25 cellular contexts compared by ENCODE assay signal in the genomic region with DNA sequence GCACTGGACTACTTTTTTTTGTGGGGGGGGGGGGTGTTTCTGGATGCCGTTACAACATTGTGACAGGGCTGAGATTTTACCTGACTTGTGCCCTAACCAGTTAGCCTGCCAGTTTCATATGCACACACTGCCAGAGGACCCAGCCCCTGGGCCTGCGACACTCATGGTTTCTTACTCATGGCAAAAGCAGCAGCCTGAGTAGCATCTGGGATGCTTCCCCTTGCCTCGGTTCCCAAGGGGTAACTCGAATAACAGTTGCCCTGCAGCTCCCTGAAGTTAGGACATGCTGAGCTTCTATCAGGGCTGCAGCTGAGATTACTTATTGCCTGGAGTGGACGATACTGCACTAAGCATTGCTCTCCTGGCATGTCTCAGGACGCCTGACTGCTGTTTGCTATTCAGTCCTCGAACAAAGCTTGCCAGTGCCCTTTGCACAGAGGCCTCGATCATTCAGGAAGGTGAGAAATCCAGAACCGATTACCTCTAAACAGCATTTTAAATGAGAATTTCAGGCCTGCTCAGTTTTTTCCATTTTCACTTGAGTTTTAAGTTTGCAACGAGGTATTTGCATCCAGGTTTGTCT. TPM values are rescaled to one million over a fixed set of nuclear protein-coding genes. Genes with fewer than 3 reads are reported as not detected.
DNase-seq lines count a peak whose midpoint lies in the region; ATAC-seq and TF ChIP-seq lines count a peak whose summit lies in the region.
"Had no signal": no experiment of that assay in that cellular context is flagged by ENCODE, and none has a peak within 500 bp of the region (broad histone marks: within the 10 kb centered on the region; RNA-seq: fewer than 3 reads in every experiment).

No MANE protein-coding gene starts in this region.

- H3K36me3 ChIP-seq in Panc1 (ENCODE audit: control insufficient read depth, insufficient read depth, low read length) (no peaks in the 10 kb centered on the region), neural progenitor cell (no peaks in the 10 kb centered on the region)
- H3K36me3 ChIP-seq: left lung, Peyer's patch had no signal

- no peaks in the 10 kb centered on the region for H3K79me2 ChIP-seq in neural progenitor cell (ENCODE audit: low read depth)

- peaks cover 11% of the 10 kb centered on the region for H3K4me1 Mint-ChIP-seq in neural progenitor cell
- H3K4me1 Mint-ChIP-seq: stimulated activated memory B cell treated with anti-CD40 and anti-IgM and Interleukin-4, amounts not matched to agents 10 μg/mL and 1 μg/mL and 100 μg/mL, for 72 hours had no signal

- H3K27me3 ChIP-seq in Panc1 (ENCODE audit: control insufficient read depth, insufficient read depth, low read length) (no peaks in the 10 kb centered on the region), neural progenitor cell (no peaks in the 10 kb centered on the region)
- H3K27me3 ChIP-seq: Peyer's patch had no signal

- no peak overlapping the region for H2AFZ ChIP-seq in neural progenitor cell (replicated peaks)

- POLR2A ChIA-PET in Panc1 (lab: Charles Lee): interaction anchor here (0.6 kb wide), 1 partner anchor 10 kb away, joined by 8 read pairs; no protein-coding TSS in a partner anchor

- H4K20me1 ChIP-seq in neural progenitor cell (ENCODE audit: low read depth): no peaks in the 10 kb centered on the region

- TF ChIP-seq CTCF in AG09309 (IDR thresholded peaks at IDR 0.05; ENCODE audit: control insufficient read depth, insufficient read depth, low read depth, low read length, missing control alignments) (no peak), Panc1 (IDR thresholded peaks at IDR 0.05) (no peak), fibroblast of mammary gland (conservative IDR thresholded peaks at IDR 0.05; ENCODE audit: control insufficient read depth, insufficient read depth, low read depth, low read length) (no peak), neural progenitor cell (IDR thresholded peaks at IDR 0.05) (no peak)

- no TSS peak for BruUV-seq in Panc1 (replicated peaks; lab: Mats Ljungman, UMichigan)

- ATAC-seq in Panc1: 0 out of 2 replicates have a peak, but pooled peaks have one; percentile 27
- ATAC-seq: left lung; stimulated activated memory B cell treated with anti-CD40 and anti-IgM and Interleukin-4, amounts not matched to agents 10 μg/mL and 1 μg/mL and 100 μg/mL, for 72 hours had no signal

- no peak overlapping the region for H3K9ac ChIP-seq in neural progenitor cell

- H3K9me3 Mint-ChIP-seq in neural progenitor cell: no peaks in the 10 kb centered on the region
- H3K9me3 Mint-ChIP-seq: activated naive CD4-positive, alpha-beta T cell treated with anti-CD3 and anti-CD28 coated beads, Interleukin-2, amount 50 U/mL, for 24 hours; stimulated activated memory B cell treated with anti-CD40 and anti-IgM and Interleukin-4, amounts not matched to agents 10 μg/mL and 1 μg/mL and 100 μg/mL, for 72 hours had no signal

- DNase-seq in AG09309 (ENCODE audit: low read depth) (peak; percentile 11), Panc1 (ENCODE audit: low read depth, low spot score) (no peak), fibroblast of mammary gland (ENCODE audit: low read depth) (peak; percentile 34), neural progenitor cell (ENCODE audit: low spot score) (peak; percentile 20), NCI-H2107 treated with DMSO at 0.1 percent for 48 hours (lab: John Stamatoyannopoulos, UW; ENCODE audit: unreplicated experiment) (no peak), iPS-NIHi11 (ENCODE audit: low spot score) (no peak), medulla oblongata (ENCODE audit: extremely low spot score) (no peak)
- DNase-seq in activated CD4-positive, CD25-positive, alpha-beta regulatory T cell (lab: John Stamatoyannopoulos, UW): no peak
- DNase-seq: activated CD4-positive, alpha-beta T cell treated with anti-CD3 and anti-CD28 coated beads for 48 hours; activated CD8-positive, alpha-beta memory T cell treated with anti-CD3 and anti-CD28 coated beads for 24 hours; activated T-cell treated with anti-CD3 and anti-CD28 coated beads for 4 hours; amygdala; left lung; mesendoderm; NCI-H1105 treated with DMSO at 0.1 percent for 48 hours; NCI-H1930; NCI-H226; NCI-H69; Peyer's patch had no signal

- no peak overlapping the region for H3K4me2 ChIP-seq in neural progenitor cell

- no peaks in the 10 kb centered on the region for H3K36me3 Mint-ChIP-seq in neural progenitor cell
- H3K36me3 Mint-ChIP-seq: activated naive CD4-positive, alpha-beta T cell treated with anti-CD3 and anti-CD28 coated beads, Interleukin-2, amount 50 U/mL, for 24 hours; stimulated activated memory B cell treated with anti-CD40 and anti-IgM and Interleukin-4, amounts not matched to agents 10 μg/mL and 1 μg/mL and 100 μg/mL, for 72 hours; type B pancreatic cell had no signal

- no peak overlapping the region for H3K4me3 Mint-ChIP-seq in neural progenitor cell
- H3K4me3 Mint-ChIP-seq: activated naive CD4-positive, alpha-beta T cell treated with anti-CD3 and anti-CD28 coated beads, Interleukin-2, amount 50 U/mL, for 24 hours; stimulated activated memory B cell treated with anti-CD40 and anti-IgM and Interleukin-4, amounts not matched to agents 10 μg/mL and 1 μg/mL and 100 μg/mL, for 72 hours; type B pancreatic cell had no signal

- in situ Hi-C loops in Panc1 (cut with HindIII; ENCODE audit: low pct_unique_long_range_greater_than_20kb, low sequenced_read_pairs): no loop called here

- H3K27ac ChIP-seq in Panc1 (ENCODE audit: low read length): peak overlapping the region; percentile 59
- H3K27ac ChIP-seq in neural progenitor cell: no peak overlapping the region
- H3K27ac ChIP-seq: left lung, Peyer's patch, VCaP had no signal

- no peak overlapping the region for H3K4me3 ChIP-seq in AG09309 (ENCODE audit: control insufficient read depth, low read depth, low read length)
- no peak overlapping the region for H3K4me3 ChIP-seq in Panc1 (ENCODE audit: low read depth in 2 of 2, low read length in 2 of 2)
- no peak overlapping the region for H3K4me3 ChIP-seq in fibroblast of mammary gland (ENCODE audit: control insufficient read depth, low read depth, low read length)
- no peak overlapping the region for H3K4me3 ChIP-seq in neural progenitor cell
- H3K4me3 ChIP-seq: left lung, Peyer's patch had no signal

- CTCF ChIA-PET in Panc1 (lab: Charles Lee): no interaction called here

- H3K27me3 Mint-ChIP-seq in neural progenitor cell (ENCODE audit: insufficient read depth, low read depth): peaks cover 4% of the 10 kb centered on the region
- H3K27me3 Mint-ChIP-seq: activated naive CD4-positive, alpha-beta T cell treated with anti-CD3 and anti-CD28 coated beads, Interleukin-2, amount 50 U/mL, for 24 hours had no signal

- intact Hi-C loops in Panc1 (cut with micrococcal nuclease; ENCODE audit: unreplicated experiment): no loop called here

- H3K9me3 ChIP-seq in Panc1 (ENCODE audit: control insufficient read depth, insufficient read depth, low read depth, low read length) (no peaks in the 10 kb centered on the region), neural progenitor cell (ENCODE audit: low read depth) (no peaks in the 10 kb centered on the region)
- H3K9me3 ChIP-seq: left lung, Peyer's patch had no signal

- no peaks in the 10 kb centered on the region for H3K4me1 ChIP-seq in Panc1 (ENCODE audit: control insufficient read depth, insufficient read depth, low read length)
- H3K4me1 ChIP-seq in neural progenitor cell: no peaks in the 10 kb centered on the region
- H3K4me1 ChIP-seq: left lung, Peyer's patch had no signal

- H3K27ac Mint-ChIP-seq in neural progenitor cell: no peak overlapping the region
- H3K27ac Mint-ChIP-seq: activated naive CD4-positive, alpha-beta T cell treated with anti-CD3 and anti-CD28 coated beads, Interleukin-2, amount 50 U/mL, for 24 hours; stimulated activated memory B cell treated with anti-CD40 and anti-IgM and Interleukin-4, amounts not matched to agents 10 μg/mL and 1 μg/mL and 100 μg/mL, for 72 hours; type B pancreatic cell had no signal

- H3F3A ChIP-seq in neural progenitor cell (ENCODE audit: low read depth): no peaks in the 10 kb centered on the region

RNA-seq across cellular contexts. Expression of gene TRPM8, which starts 48.0 kb away (rescaled TPM):
- total RNA-seq in Panc1 (2021; ENCODE audit: unreplicated experiment) (3.9 TPM), neural progenitor cell (ENCODE audit: low replicate concordance) (4.9 and 7.5 TPM in 2 replicates)
- polyA plus RNA-seq in Panc1 (2012; ENCODE audit: insufficient read length): 2.9 TPM
- total RNA-seq: left lung, MCF 10A, Peyer's patch, pulmonary artery endothelial cell had no signal

Comparison
In these comparisons a context has a peak if more than half of its experiments do, and no peak if none do; other contexts are left out.
1. DNase-seq: peak in AG09309 (single experiment), fibroblast of mammary gland (single experiment) and neural progenitor cell (single experiment); none in Panc1 (single experiment), activated CD4-positive, CD25-positive, alpha-beta regulatory T cell (0 of 4), NCI-H2107 treated with DMSO at 0.1 percent for 48 hours (single experiment), iPS-NIHi11 (single experiment) and medulla oblongata (single experiment).